Comparison of ENCODE assay signal across 8 cellular contexts in the genomic region with DNA sequence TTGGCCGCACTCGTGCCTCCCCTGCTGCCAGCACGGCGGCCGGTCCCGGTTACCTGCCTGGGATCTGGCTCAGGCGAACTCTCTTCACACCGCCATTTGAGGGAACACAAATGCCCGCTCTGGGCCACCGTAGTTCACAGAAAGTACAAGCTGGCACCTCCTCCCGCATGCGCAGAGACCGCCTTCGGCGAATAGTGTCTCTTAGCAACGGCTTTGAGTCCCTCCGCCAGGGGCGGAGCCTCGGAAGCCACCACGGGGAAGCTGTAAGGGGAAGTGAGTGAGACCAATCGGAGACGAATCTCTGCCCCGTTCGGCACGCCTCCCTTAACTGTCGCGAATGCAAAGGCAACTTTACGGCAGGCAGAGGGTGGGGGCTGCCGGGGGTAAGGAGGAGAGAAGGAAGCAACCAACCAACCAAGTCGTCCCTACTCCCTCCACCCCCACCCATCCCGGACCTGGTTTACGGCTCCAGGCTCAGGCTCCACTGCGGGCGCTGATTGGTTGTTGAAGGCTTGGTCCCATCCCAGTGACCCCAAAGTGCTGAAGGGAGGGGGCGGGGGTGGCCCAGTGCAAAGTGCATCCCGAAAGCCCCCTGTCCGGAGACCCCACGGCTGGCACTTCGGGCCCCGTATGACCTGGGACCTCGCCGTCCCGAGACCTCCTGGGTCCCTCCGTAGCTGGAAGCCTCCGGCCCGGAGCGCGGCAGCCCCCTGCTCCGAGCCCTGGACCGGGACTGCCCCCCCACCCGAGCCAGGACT. TPM values are rescaled to one million over a fixed set of nuclear protein-coding genes. Genes with fewer than 3 reads are reported as not detected.
DNase-seq lines count a peak whose midpoint lies in the region; ATAC-seq and TF ChIP-seq lines count a peak whose summit lies in the region.

Gene ASB7, plus strand, starts transcription at position 526 of the 758 bp plus-strand sequence. CDS start 9,628 bp downstream, outside the sequence.
A gene with protein sequence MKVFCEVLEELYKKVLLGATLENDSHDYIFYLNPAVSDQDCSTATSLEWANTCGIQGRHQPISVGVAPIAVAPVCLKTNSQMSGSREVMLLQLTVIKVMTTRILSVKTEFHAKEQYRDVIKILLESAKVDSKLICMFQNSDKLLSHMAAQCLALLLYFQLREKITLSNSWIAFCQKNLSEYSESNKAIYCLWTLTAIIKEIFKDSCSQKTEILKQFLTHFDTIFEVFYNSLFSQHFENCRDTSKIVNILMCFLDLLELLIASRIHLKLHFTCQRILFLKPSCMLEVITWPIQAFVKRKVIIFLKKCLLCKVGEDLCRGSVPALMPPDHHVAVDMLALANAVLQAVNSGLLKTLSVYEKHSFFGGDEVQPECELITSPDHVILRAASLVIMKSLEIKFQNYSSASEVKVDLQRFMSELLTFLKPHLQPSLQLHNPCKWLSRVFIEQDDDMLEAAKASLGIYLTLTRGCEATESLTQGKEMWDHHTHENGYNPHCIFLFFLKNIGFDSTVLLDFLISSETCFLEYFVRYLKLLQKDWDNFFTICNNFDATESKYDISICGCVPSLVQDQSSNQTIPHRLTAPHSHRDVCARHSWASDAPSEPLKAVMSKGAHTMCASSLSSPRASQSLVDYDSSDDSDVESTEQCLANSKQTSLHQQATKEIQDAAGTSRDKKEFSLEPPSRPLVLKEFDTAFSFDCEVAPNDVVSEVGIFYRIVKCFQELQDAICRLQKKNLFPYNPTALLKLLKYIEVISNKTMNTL (minus strand): TSS at position 121 of the 758 bp plus-strand sequence. CDS start 21,342 bp downstream, outside the sequence.

- H3K9me3 ChIP-seq in heart right ventricle, result no peaks in the 10 kb centered on the region
- no peaks in the 10 kb centered on the region for H3K9me3 ChIP-seq in upper lobe of left lung

- H3K4me1 ChIP-seq in heart right ventricle, result peaks cover 3 to 47% (median 37%) of the 10 kb centered on the region in 9 donors
- peaks cover 20 to 30% (median 29%) of the 10 kb centered on the region in 4 donors for H3K4me1 ChIP-seq in upper lobe of left lung

- WGBS in heart right ventricle, 2 donors, result 0% methylated on average over 51 of the region's 51 CpGs
- WGBS in upper lobe of left lung, 2 donors, result 0% methylated on average over 19 to 32 of the region's 51 CpGs

- ATAC-seq in HG02870 (IDR thresholded peaks at IDR 0.05; ENCODE audit: unreplicated experiment), result peak; percentile 83
- ATAC-seq in heart right ventricle, result peak; percentile 97 to 99 (median 99)
- peak; percentile 98 to 100 for ATAC-seq in upper lobe of left lung (ENCODE audit: low FRiP score in 2 of 2)

- H3K27ac ChIP-seq in heart right ventricle (peak within 1 kb of the TSS; percentile 2 to 92 (median 88)), upper lobe of left lung (peak within 1 kb of the TSS; percentile 85 to 95 (median 92))

- TF ChIP-seq CTCF in GM13976 (IDR thresholded peaks at IDR 0.05; ENCODE audit: borderline replicate concordance, control extremely low read depth, extremely low read depth, insufficient read depth, missing control alignments) (no peak), heart right ventricle (IDR thresholded peaks at IDR 0.05) (peak in 1 of 9 donors; percentile 10), upper lobe of left lung (IDR thresholded peaks at IDR 0.05) (peak in 1 of 6 experiments; percentile 17)

- H3K36me3 ChIP-seq in heart right ventricle, result peaks cover 0 to 27% (median under 1%) of the 10 kb centered on the region in 9 donors
- peaks cover 0 to 7% (median 0%) of the 10 kb centered on the region in 4 donors for H3K36me3 ChIP-seq in upper lobe of left lung

- DNase-seq in GM13976 (ENCODE audit: low spot score) (peak; percentile 96), NCI-H146 treated with DMSO at 0.1 percent for 48 hours (lab: John Stamatoyannopoulos, UW; ENCODE audit: unreplicated experiment) (peak; percentile 99), amniotic epithelial cell (ENCODE audit: low read depth) (peak; percentile 100), heart right ventricle (peak; percentile 100), posterior cingulate gyrus (peak; percentile 99 to 100 (median 100)), upper lobe of left lung (peak; percentile 93 to 100)

- in situ Hi-C loops in GM13976 (cut with MboI; ENCODE audit: low sequenced_read_pairs, unreplicated experiment), result no loop called here

- intact Hi-C loops in T-helper 1 cell treated with Interleukin-12 subunit alpha and Interleukin-12 subunit beta and Interleukin-4 antibody, amounts not matched to agents 30 ng/mL and 1 ng/mL, for 36 hours (cut with micrococcal nuclease), result loop anchor here (1.0 to 5.0 kb wide), 14 partner anchors 30 to 1351 kb away; partner anchors contain the start of genes CHSY1, LRRC28, LYSMD4 and MEF2A
- intact Hi-C loops in heart right ventricle (cut with DNase I) (loop anchor here in 2 of 10 donors (1.0 to 10.0 kb wide), 3 partner anchors 252 to 677 kb away; partner anchors contain the start of gene ADAMTS17 (in 1 of the 2)), posterior cingulate gyrus (cut with DNase I) (loop anchor here (1.0 to 2.0 kb wide), 2 partner anchors 252 to 649 kb away; no protein-coding TSS in a partner anchor)

- peak in 2 of 4 donors; percentile 28 to 57 for TF ChIP-seq POLR2A in upper lobe of left lung (IDR thresholded peaks at IDR 0.05)

- TF ChIP-seq EP300 in upper lobe of left lung (IDR thresholded peaks at IDR 0.05), result no peak

- H3K27me3 ChIP-seq in heart right ventricle (no peaks in the 10 kb centered on the region), upper lobe of left lung (no peaks in the 10 kb centered on the region)

- H3K4me3 ChIP-seq in heart right ventricle (peak within 1 kb of the TSS; percentile 63 to 100 (median 84)), upper lobe of left lung (peak within 1 kb of the TSS; percentile 87 to 99 (median 93))

RNA-seq across cellular contexts. Expression of gene ASB7, which starts in this region (rescaled TPM):
- 23.3 and 26.7 TPM in 2 replicates for total RNA-seq in T-helper 1 cell treated with Interleukin-12 subunit alpha and Interleukin-12 subunit beta and Interleukin-4 antibody, amounts not matched to agents 30 ng/mL and 1 ng/mL, for 36 hours
- total RNA-seq in heart right ventricle, result 1 to 10 TPM; 4.4 to 7.0 (median 6.1) TPM
- 1 to 10 TPM; 2.9 TPM for polyA plus RNA-seq in heart right ventricle
- 10 to 100 TPM; 11.7 to 19.8 (median 14.2) TPM for total RNA-seq in upper lobe of left lung

RNA-seq across cellular contexts. Expression of the second gene that starts in this region (rescaled TPM):
- total RNA-seq in T-helper 1 cell treated with Interleukin-12 subunit alpha and Interleukin-12 subunit beta and Interleukin-4 antibody, amounts not matched to agents 30 ng/mL and 1 ng/mL, for 36 hours, result 96.2 and 98.8 TPM in 2 replicates
- total RNA-seq in heart right ventricle, result 10 to 100 TPM in 1 of 10 donors, 1 to 10 TPM in 9; 5.4 to 12.2 (median 7.3) TPM
- polyA plus RNA-seq in heart right ventricle, result 1 to 10 TPM; 4.7 to 5.0 TPM
- 10 to 100 TPM; 11.8 to 43.0 (median 18.2) TPM for total RNA-seq in upper lobe of left lung

Comparison
In these comparisons a context has a peak if more than half of its experiments do, and no peak if none do; other contexts are left out.
1. Peak in every context shown above with its lines: DNase-seq, ATAC-seq, H3K4me3 ChIP-seq and H3K27ac ChIP-seq.